35 cellular contexts compared by ENCODE assay signal in genomic region chr3:19254784-19255338, GRCh38.
"Had no signal": no experiment of that assay in that cellular context is flagged by ENCODE, and none has a peak within 500 bp of the region (broad histone marks: within the 10 kb centered on the region; RNA-seq: fewer than 3 reads in every experiment).

No MANE protein-coding gene starts in this region.

- H3K4me1 ChIP-seq: Peyer's patch, SJSA1 had no signal

- H3K4me3 Mint-ChIP-seq: activated CD4-positive, alpha-beta memory T cell treated with anti-CD3 and anti-CD28 coated beads, Interleukin-2, amount 10 ng/mL, durations not matched to agents 7 days and 5 days; activated CD8-positive, alpha-beta memory T cell treated with anti-CD3 and anti-CD28 coated beads, Interleukin-2, amount 10 ng/mL, durations not matched to agents 7 days and 5 days; activated naive CD8-positive, alpha-beta T cell treated with anti-CD3 and anti-CD28 coated beads for 36 hours; T-cell; T-helper 17 cell had no signal

- H3K27me3 Mint-ChIP-seq: activated CD4-positive, alpha-beta memory T cell treated with anti-CD3 and anti-CD28 coated beads, Interleukin-2, amount 10 ng/mL, durations not matched to agents 7 days and 5 days; activated CD8-positive, alpha-beta memory T cell treated with anti-CD3 and anti-CD28 coated beads, Interleukin-2, amount 10 ng/mL, durations not matched to agents 7 days and 5 days; activated naive CD8-positive, alpha-beta T cell treated with anti-CD3 and anti-CD28 coated beads for 36 hours; T-helper 17 cell had no signal

- H3K36me3 Mint-ChIP-seq: activated CD8-positive, alpha-beta memory T cell treated with anti-CD3 and anti-CD28 coated beads, Interleukin-2, amount 10 ng/mL, durations not matched to agents 7 days and 5 days; activated naive CD8-positive, alpha-beta T cell treated with anti-CD3 and anti-CD28 coated beads for 36 hours; T-cell had no signal

- DNase-seq: activated CD4-positive, alpha-beta memory T cell treated with anti-CD3 and anti-CD28 coated beads, Interleukin-2, amount 10 ng/mL, durations not matched to agents 7 days and 5 days; activated CD4-positive, alpha-beta T cell treated with anti-CD3 and anti-CD28 coated beads for 1 hour; activated CD4-positive, alpha-beta T cell treated with anti-CD3 and anti-CD28 coated beads for 48 hours; activated CD4-positive, CD25-positive, alpha-beta regulatory T cell; activated CD8-positive, alpha-beta memory T cell treated with anti-CD3 and anti-CD28 coated beads for 24 hours; activated CD8-positive, alpha-beta memory T cell treated with anti-CD3 and anti-CD28 coated beads, Interleukin-2, amount 10 ng/mL, durations not matched to agents 7 days and 5 days; activated CD8-positive, alpha-beta memory T cell treated with anti-CD3 and anti-CD28 coated beads, Interleukin-2, amount 50 U/mL, for 48 hours; activated effector memory CD4-positive, alpha-beta T cell treated with anti-CD3 and anti-CD28 coated beads, Interleukin-2, amount 50 U/mL, for 16 hours; activated naive CD4-positive, alpha-beta T cell; activated naive CD4-positive, alpha-beta T cell treated with anti-CD3 and anti-CD28 coated beads, Interleukin-2, amount 50 U/mL, for 16 hours; activated naive CD8-positive, alpha-beta T cell treated with anti-CD3 and anti-CD28 coated beads for 36 hours; activated T-cell treated with anti-CD3 and anti-CD28 coated beads, Interleukin-2, amount 50 U/mL, for 48 hours; amniotic stem cell; aorta; brain microvascular endothelial cell; central memory CD4-positive, alpha-beta T cell; MG63; NCI-H1092; NCI-H1436 treated with DMSO at 0.1 percent for 48 hours; NCI-H1694 treated with DMSO at 0.1 percent for 48 hours; NCI-H2029; NCI-H510A; NCI-H526 treated with DMSO at 0.1 percent for 48 hours; NCI-H774; NK-92 treated with Interleukin-12 subunit alpha and Interleukin-12 subunit beta, amount 100 ng/mL, for 24 hours; PC-3; Peyer's patch; RPMI8226; SHP77 treated with DMSO at 0.1 percent for 48 hours; SK-N-SH; T-cell; T-helper 17 cell; T-helper 9 cell; WERI-Rb-1 had no signal

- H3K27ac ChIP-seq: brain microvascular endothelial cell, Peyer's patch, SJSA1, WERI-Rb-1 had no signal

- H3K9ac ChIP-seq: SK-N-SH had no signal

- H3K9me2 ChIP-seq: SK-N-SH had no signal

- H3K27ac Mint-ChIP-seq: activated CD4-positive, alpha-beta memory T cell treated with anti-CD3 and anti-CD28 coated beads, Interleukin-2, amount 10 ng/mL, durations not matched to agents 7 days and 5 days; activated CD8-positive, alpha-beta memory T cell treated with anti-CD3 and anti-CD28 coated beads, Interleukin-2, amount 10 ng/mL, durations not matched to agents 7 days and 5 days; activated naive CD8-positive, alpha-beta T cell treated with anti-CD3 and anti-CD28 coated beads for 36 hours; T-cell; T-helper 17 cell had no signal

- H3K4me2 ChIP-seq: SK-N-SH had no signal

- H3K4me3 ChIP-seq: MG63, Peyer's patch, SJSA1 had no signal

- H3K36me3 ChIP-seq: brain microvascular endothelial cell, MG63, Peyer's patch, SJSA1, WERI-Rb-1 had no signal

- H3K27me3 ChIP-seq: brain microvascular endothelial cell, MG63, Peyer's patch, SJSA1 had no signal

- H3K9me3 ChIP-seq: MG63, Peyer's patch, SJSA1, SK-N-SH had no signal

- H3K4me1 Mint-ChIP-seq: activated CD4-positive, alpha-beta memory T cell treated with anti-CD3 and anti-CD28 coated beads, Interleukin-2, amount 10 ng/mL, durations not matched to agents 7 days and 5 days; activated CD8-positive, alpha-beta memory T cell treated with anti-CD3 and anti-CD28 coated beads, Interleukin-2, amount 10 ng/mL, durations not matched to agents 7 days and 5 days; activated naive CD8-positive, alpha-beta T cell treated with anti-CD3 and anti-CD28 coated beads for 36 hours; T-helper 17 cell had no signal

- H3K9me3 Mint-ChIP-seq: activated CD4-positive, alpha-beta memory T cell treated with anti-CD3 and anti-CD28 coated beads, Interleukin-2, amount 10 ng/mL, durations not matched to agents 7 days and 5 days; activated naive CD8-positive, alpha-beta T cell treated with anti-CD3 and anti-CD28 coated beads for 36 hours had no signal
